11 cellular contexts compared by ENCODE assay signal in genomic region chr1:197919523-197920301, GRCh38. TPM values are rescaled to one million over a fixed set of nuclear protein-coding genes. Genes with fewer than 3 reads are reported as not detected.
DNase-seq lines count a peak whose midpoint lies in the region; ATAC-seq and TF ChIP-seq lines count a peak whose summit lies in the region.
"Had no signal": no experiment of that assay in that cellular context is flagged by ENCODE, and none has a peak within 500 bp of the region (broad histone marks: within the 10 kb centered on the region; RNA-seq: fewer than 3 reads in every experiment).

No MANE protein-coding gene starts in this region.

- no peak for TF ChIP-seq POLR2A in gastroesophageal sphincter (IDR thresholded peaks at IDR 0.05)

- H3K9me2 ChIP-seq in MM.1S (replicated peaks; ENCODE audit: insufficient read depth, low read length) = no peaks in the 10 kb centered on the region

- no peak overlapping the region for H3K9ac ChIP-seq in MM.1S (ENCODE audit: low read length)
- no peak overlapping the region for H3K9ac ChIP-seq in rectal smooth muscle tissue (ENCODE audit: low read length)

- peaks cover 55% of the 10 kb centered on the region for H3K4me1 Mint-ChIP-seq in activated CD4-positive, alpha-beta T cell treated with anti-CD3 and anti-CD28 coated beads for 36 hours

- H3F3A ChIP-seq in MM.1S (ENCODE audit: insufficient read depth, low read length) = no peaks in the 10 kb centered on the region

- no peak overlapping the region for H3K27ac ChIP-seq in MM.1S (ENCODE audit: low read length)
- no peak overlapping the region for H3K27ac ChIP-seq in effector memory CD4-positive, alpha-beta T cell (ENCODE audit: insufficient read depth, low read length, poor library complexity, severe bottlenecking)
- no peak overlapping the region for H3K27ac ChIP-seq in rectal smooth muscle tissue (ENCODE audit: low read depth, low read length)
- H3K27ac ChIP-seq in gastroesophageal sphincter = no peak overlapping the region

- CTCF ChIA-PET in activated CD4-positive, alpha-beta T cell treated with anti-CD3 and anti-CD28 coated beads for 36 hours (lab: Charles Lee) = interaction anchor here (1.6 to 2.7 kb wide), 3 partner anchors 10 to 17 kb away, joined by 4 to 11 read pairs (median 5); partner anchors contain the start of gene C1orf53

- peak; percentile 28 for DNase-seq in activated CD4-positive, alpha-beta T cell treated with anti-CD3 and anti-CD28 coated beads for 36 hours
- no peak for DNase-seq in activated CD4-positive, alpha-beta T cell treated with anti-CD3 and anti-CD28 coated beads, Interleukin-2, amount 50 U/mL, for 1 hour
- DNase-seq in MM.1S = no peak
- DNase-seq in effector memory CD4-positive, alpha-beta T cell = no peak
- DNase-seq in OCI-M2 (lab: John Stamatoyannopoulos, UW; ENCODE audit: unreplicated experiment) = no peak
- no peak for DNase-seq in C1 segment of cervical spinal cord (lab: John Stamatoyannopoulos, UW)
- DNase-seq: activated gamma-delta T cell treated with Interleukin-2 at 50 U/mL for 16 hours had no signal

- H3K4me3 ChIP-seq in MM.1S (ENCODE audit: low read length) (no peak overlapping the region; the same call in 1 of the 2 replicates), rectal smooth muscle tissue (ENCODE audit: low read length) (peak overlapping the region; percentile 4), gastroesophageal sphincter (no peak overlapping the region)
- peak overlapping the region; percentile 11 for H3K4me3 ChIP-seq in effector memory CD4-positive, alpha-beta T cell (ENCODE audit: insufficient read depth, low read depth, low read length, poor library complexity, severe bottlenecking)

- TF ChIP-seq CTCF in MM.1S (IDR thresholded peaks at IDR 0.05; ENCODE audit: low read length) = no peak
- no peak for TF ChIP-seq CTCF in gastroesophageal sphincter (IDR thresholded peaks at IDR 0.05)

- peaks cover 52% of the 10 kb centered on the region for H3K27me3 ChIP-seq in MM.1S (replicated peaks; ENCODE audit: insufficient read depth, low read length)
- peaks cover 73% of the 10 kb centered on the region for H3K27me3 ChIP-seq in effector memory CD4-positive, alpha-beta T cell (replicated peaks; ENCODE audit: control insufficient read depth, insufficient read depth, low read length, poor library complexity, severe bottlenecking)
- H3K27me3 ChIP-seq in rectal smooth muscle tissue (ENCODE audit: control insufficient read depth, insufficient read depth, low read length) = peaks cover 66% of the 10 kb centered on the region
- peaks cover 94% of the 10 kb centered on the region for H3K27me3 ChIP-seq in gastroesophageal sphincter

- no peaks in the 10 kb centered on the region for H3K36me3 Mint-ChIP-seq in activated CD4-positive, alpha-beta T cell treated with anti-CD3 and anti-CD28 coated beads for 36 hours (ENCODE audit: low read depth)

- intact Hi-C loops in activated CD4-positive, alpha-beta T cell treated with anti-CD3 and anti-CD28 coated beads for 36 hours (cut with DNase I, micrococcal nuclease) = loop anchor here (5.0 to 10.0 kb wide), 5 partner anchors 238 to 765 kb away; partner anchors contain the start of gene NEK7 (in 1 of the 2)

- H3K36me3 ChIP-seq in MM.1S (replicated peaks; ENCODE audit: insufficient read depth, low read length) = no peaks in the 10 kb centered on the region
- H3K36me3 ChIP-seq in effector memory CD4-positive, alpha-beta T cell (ENCODE audit: control insufficient read depth, insufficient read depth, low read length) = no peaks in the 10 kb centered on the region
- H3K36me3 ChIP-seq in rectal smooth muscle tissue (ENCODE audit: control insufficient read depth, insufficient read depth, low read length) = no peaks in the 10 kb centered on the region
- no peaks in the 10 kb centered on the region for H3K36me3 ChIP-seq in gastroesophageal sphincter

- TF ChIP-seq EP300 in gastroesophageal sphincter (IDR thresholded peaks at IDR 0.05) = no peak

- peak; percentile 17 for ATAC-seq in activated CD4-positive, alpha-beta T cell treated with anti-CD3 and anti-CD28 coated beads for 36 hours
- ATAC-seq in gastroesophageal sphincter = no peak

- no peak overlapping the region for H3K27ac Mint-ChIP-seq in activated CD4-positive, alpha-beta T cell treated with anti-CD3 and anti-CD28 coated beads for 36 hours

- H3K4me1 ChIP-seq in MM.1S (ENCODE audit: low read length) = no peaks in the 10 kb centered on the region
- H3K4me1 ChIP-seq in effector memory CD4-positive, alpha-beta T cell (ENCODE audit: control insufficient read depth, insufficient read depth, low read length, poor library complexity, severe bottlenecking) = peaks cover 46% of the 10 kb centered on the region
- H3K4me1 ChIP-seq in rectal smooth muscle tissue (ENCODE audit: control insufficient read depth, insufficient read depth, low read length) = no peaks in the 10 kb centered on the region
- H3K4me1 ChIP-seq in gastroesophageal sphincter = peaks cover 0 to 65% (median 27%) of the 10 kb centered on the region in 3 donors

- H4K20me1 ChIP-seq in MM.1S (ENCODE audit: insufficient read depth, low read length) = no peaks in the 10 kb centered on the region

- peak overlapping the region; percentile 67 for H3K4me3 Mint-ChIP-seq in activated CD4-positive, alpha-beta T cell treated with anti-CD3 and anti-CD28 coated beads for 36 hours

- H2AFZ ChIP-seq in MM.1S (ENCODE audit: low read length) = no peak overlapping the region

- H3K79me2 ChIP-seq in MM.1S (ENCODE audit: low read length) = no peaks in the 10 kb centered on the region

- H3K9me3 ChIP-seq in MM.1S (replicated peaks; ENCODE audit: insufficient read depth, low read length) = no peaks in the 10 kb centered on the region
- H3K9me3 ChIP-seq in effector memory CD4-positive, alpha-beta T cell (ENCODE audit: control insufficient read depth, low read length) = no peaks in the 10 kb centered on the region
- H3K9me3 ChIP-seq in gastroesophageal sphincter = no peaks in the 10 kb centered on the region

- POLR2A ChIA-PET in activated CD4-positive, alpha-beta T cell treated with anti-CD3 and anti-CD28 coated beads for 36 hours (lab: Charles Lee) = no interaction called here

- H3K4me2 ChIP-seq in MM.1S (ENCODE audit: low read depth, low read length) = peak overlapping the region; percentile 35; the same call in 1 of the 2 replicates

- H3K27me3 Mint-ChIP-seq in activated CD4-positive, alpha-beta T cell treated with anti-CD3 and anti-CD28 coated beads for 36 hours = peaks cover 83% of the 10 kb centered on the region

- no peaks in the 10 kb centered on the region for H3K9me3 Mint-ChIP-seq in activated CD4-positive, alpha-beta T cell treated with anti-CD3 and anti-CD28 coated beads for 36 hours (ENCODE audit: low read depth)

- 7 to 11% methylated on average over 10 to 15 of the region's 42 CpGs for WGBS in gastroesophageal sphincter (ENCODE audit: low coverage in 1 of 2), 2 donors

RNA-seq across cellular contexts. Expression of gene LHX9, which starts 2.5 kb away (rescaled TPM):
- not detected for total RNA-seq in activated CD4-positive, alpha-beta T cell treated with anti-CD3 and anti-CD28 coated beads for 36 hours
- not detected for total RNA-seq in gastroesophageal sphincter
- total RNA-seq: A673 had no signal

RNA-seq across cellular contexts. Expression of gene C1orf53, which starts 17.3 kb away (rescaled TPM):
- total RNA-seq in activated CD4-positive, alpha-beta T cell treated with anti-CD3 and anti-CD28 coated beads for 36 hours = under 1 TPM in 1 of 2 experiments, not detected in 1; 0.66 TPM
- total RNA-seq in gastroesophageal sphincter = under 1 TPM in 1 of 4 donors, not detected in 3; 0.94 TPM
- total RNA-seq: skeletal muscle tissue had no signal

Comparison
In these comparisons a context has a peak if more than half of its experiments do, and no peak if none do; other contexts are left out.
1. H3K4me3 ChIP-seq: peak in effector memory CD4-positive, alpha-beta T cell (single experiment) and rectal smooth muscle tissue (single experiment); none in MM.1S (single experiment) and gastroesophageal sphincter (0 of 2).